Comparison of ENCODE assay signal across 2 cellular contexts in genomic region chr7:95435422-95435780, GRCh38.
A peak's percentile ranks its signal among the peaks of the same experiment; 100 is the strongest.
TF ChIP-seq lines count a peak whose summit lies in the region.

No MANE protein-coding gene starts in this region.

TF ChIP-seq in A549, 52 proteins besides CTCF, POLR2A, EP300 and RAD21:
- TF ChIP-seq HOXB13 (CRISPR knock-in tag; IDR thresholded peaks at IDR 0.05; ENCODE audit: low read depth), result peak; percentile 72
- TF ChIP-seq JUN (IDR thresholded peaks at IDR 0.05), result peak in 1 of 2 experiments; percentile 38; a peak in 2 of 5 replicates
- TF ChIP-seq USF2 (IDR thresholded peaks at IDR 0.05), result no peak
- no peak for TF ChIP-seq SREBF2 (IDR thresholded peaks at IDR 0.05)
- no peak for TF ChIP-seq MAFK (IDR thresholded peaks at IDR 0.05; ENCODE audit: partially characterized antibody)

TF ChIP-seq in IMR-90, 13 proteins besides CTCF, POLR2A, EP300 and RAD21:
- TF ChIP-seq CEBPB (IDR thresholded peaks at IDR 0.05; ENCODE audit: low read depth, low read length) (no peak), SMC3 (IDR thresholded peaks at IDR 0.05; ENCODE audit: low read depth, low read length) (no peak), MAFK (IDR thresholded peaks at IDR 0.05; ENCODE audit: low read depth, low read length) (no peak), FOS (IDR thresholded peaks at IDR 0.05; ENCODE audit: low read depth, low read length) (no peak), RCOR1 (IDR thresholded peaks at IDR 0.05; ENCODE audit: insufficient replicate concordance, low read length) (no peak), RFX5 (IDR thresholded peaks at IDR 0.05; ENCODE audit: low read depth, low read length) (no peak), BHLHE40 (IDR thresholded peaks at IDR 0.05; ENCODE audit: low read depth, low read length) (no peak), ELK1 (IDR thresholded peaks at IDR 0.05; ENCODE audit: borderline replicate concordance, low read depth, low read length) (no peak), NFE2L2 (IDR thresholded peaks at IDR 0.05; ENCODE audit: low read depth, low read length) (no peak)
